ENCODE assay signal across 11 cellular contexts in genomic region chr12:102958830-102959176, GRCh38. TPM values are rescaled to one million over a fixed set of nuclear protein-coding genes. Genes with fewer than 3 reads are reported as not detected.
DNase-seq lines count a peak whose midpoint lies in the region; ATAC-seq and TF ChIP-seq lines count a peak whose summit lies in the region.
"Had no signal": no experiment of that assay in that cellular context is flagged by ENCODE, and none has a peak within 500 bp of the region (broad histone marks: within the 10 kb centered on the region; RNA-seq: fewer than 3 reads in every experiment).

No MANE protein-coding gene starts in this region.

- H3K27me3 ChIP-seq in CD8-positive, alpha-beta memory T cell (ENCODE audit: insufficient read depth, low read length, poor library complexity, severe bottlenecking): peaks cover 39% of the 10 kb centered on the region
- peaks cover 100% of the 10 kb centered on the region for H3K27me3 ChIP-seq in ectodermal cell (ENCODE audit: control insufficient read depth, insufficient read depth, low read length, poor library complexity, severe bottlenecking)

- peaks cover under 1 to 8% (median 4%) of the 10 kb centered on the region in 5 donors for H3K9me3 Mint-ChIP-seq in CD8-positive, alpha-beta memory T cell
- no peaks in the 10 kb centered on the region for H3K9me3 Mint-ChIP-seq in osteocyte (ENCODE audit: unreplicated experiment)

- CTCF ChIA-PET in CD8-positive, alpha-beta memory T cell (lab: Charles Lee): no interaction called here

- peaks cover 0 to under 1% (median under 1%) of the 10 kb centered on the region in 3 donors for H3K36me3 Mint-ChIP-seq in CD8-positive, alpha-beta memory T cell
- H3K36me3 Mint-ChIP-seq in osteocyte (ENCODE audit: unreplicated experiment): no peaks in the 10 kb centered on the region

- no peak for DNase-seq in CD8-positive, alpha-beta memory T cell
- DNase-seq in osteocyte (ENCODE audit: extremely low spot score, unreplicated experiment) (no peak), midbrain (lab: John Stamatoyannopoulos, UW) (no peak), mesenteric fat pad (ENCODE audit: low spot score) (no peak)
- DNase-seq: activated CD4-positive, alpha-beta T cell treated with anti-CD3 and anti-CD28 coated beads for 1 hour; PC-9 had no signal

- ATAC-seq in HG03025 (IDR thresholded peaks at IDR 0.05; ENCODE audit: low FRiP score, unreplicated experiment) (peak; percentile 18), GM18505 (IDR thresholded peaks at IDR 0.05; ENCODE audit: unreplicated experiment) (no peak), HG02588 (IDR thresholded peaks at IDR 0.05; ENCODE audit: unreplicated experiment) (no peak)

- H3K27me3 Mint-ChIP-seq in CD8-positive, alpha-beta memory T cell: peaks cover 64 to 84% of the 10 kb centered on the region in 2 donors
- H3K27me3 Mint-ChIP-seq in osteocyte (ENCODE audit: unreplicated experiment): peaks cover 90% of the 10 kb centered on the region

- peaks cover 3% of the 10 kb centered on the region for H3K4me1 ChIP-seq in CD8-positive, alpha-beta memory T cell (ENCODE audit: insufficient read depth, low read length)
- H3K4me1 ChIP-seq in ectodermal cell (ENCODE audit: control insufficient read depth, insufficient read depth, low read length): peaks cover 29% of the 10 kb centered on the region

- 2% methylated on average over 15 of the region's 15 CpGs for WGBS in ectodermal cell, 2 experiments

- POLR2A ChIA-PET in CD8-positive, alpha-beta memory T cell (lab: Charles Lee): no interaction called here

- H3K4me1 Mint-ChIP-seq in CD8-positive, alpha-beta memory T cell: peaks cover 5 to 46% (median 38%) of the 10 kb centered on the region in 3 donors
- peaks cover 18% of the 10 kb centered on the region for H3K4me1 Mint-ChIP-seq in osteocyte (ENCODE audit: unreplicated experiment)

- TF ChIP-seq CTCF in osteocyte (IDR thresholded peaks at IDR 0.05): no peak

- no peaks in the 10 kb centered on the region for H3K9me3 ChIP-seq in CD8-positive, alpha-beta memory T cell (ENCODE audit: low read length)
- no peaks in the 10 kb centered on the region for H3K9me3 ChIP-seq in ectodermal cell (ENCODE audit: control insufficient read depth, low read length)

- H3K27ac ChIP-seq in CD8-positive, alpha-beta memory T cell (ENCODE audit: low read depth, low read length): no peak overlapping the region
- no peak overlapping the region for H3K27ac ChIP-seq in ectodermal cell (ENCODE audit: insufficient read depth, low read depth, low read length, poor library complexity, severe bottlenecking)
- H3K27ac ChIP-seq: PC-9 had no signal

- no peak overlapping the region for H3K27ac Mint-ChIP-seq in CD8-positive, alpha-beta memory T cell
- H3K27ac Mint-ChIP-seq in osteocyte (ENCODE audit: unreplicated experiment): no peak overlapping the region

- TF ChIP-seq POLR2A in GM18505 (IDR thresholded peaks at IDR 0.05; ENCODE audit: borderline replicate concordance, extremely low read depth, insufficient read depth, insufficient read length): no peak

- no peak overlapping the region for H3K4me3 ChIP-seq in CD8-positive, alpha-beta memory T cell (ENCODE audit: low read length)
- H3K4me3 ChIP-seq in ectodermal cell (ENCODE audit: insufficient read depth, low read depth, low read length): peak overlapping the region; percentile 53
- H3K4me3 ChIP-seq: PC-9 had no signal

- H3K36me3 ChIP-seq in CD8-positive, alpha-beta memory T cell (ENCODE audit: insufficient read depth, low read length): no peaks in the 10 kb centered on the region
- no peaks in the 10 kb centered on the region for H3K36me3 ChIP-seq in ectodermal cell (ENCODE audit: control insufficient read depth, insufficient read depth, low read length)

- peak overlapping the region; percentile 38 to 73 (median 59) for H3K4me3 Mint-ChIP-seq in CD8-positive, alpha-beta memory T cell
- peak overlapping the region; percentile 48 for H3K4me3 Mint-ChIP-seq in osteocyte (ENCODE audit: unreplicated experiment)

RNA-seq across cellular contexts. Expression of gene ASCL1, which starts 1.3 kb away (rescaled TPM):
- not detected for total RNA-seq in CD8-positive, alpha-beta memory T cell
- polyA plus RNA-seq in CD8-positive, alpha-beta memory T cell: not detected
- 7.3 TPM for polyA plus RNA-seq in ectodermal cell (2013, experiment 1 of 4)
- 5.9 TPM for polyA plus RNA-seq in ectodermal cell (2013, experiment 2 of 4)
- polyA plus RNA-seq in ectodermal cell (2013, experiment 3 of 4): 4.9 TPM
- 7.4 TPM for polyA plus RNA-seq in ectodermal cell (2013, experiment 4 of 4)
- not detected in 2 replicates for total RNA-seq in osteocyte
- not detected for total RNA-seq in mesenteric fat pad
- total RNA-seq: bronchial epithelial cell, PC-9 had no signal

RNA-seq across cellular contexts. Expression of gene PAH, which starts 41.8 kb away (rescaled TPM):
- 1 to 10 TPM in 1 of 2 experiments, not detected in 1; 1.5 TPM for total RNA-seq in CD8-positive, alpha-beta memory T cell
- not detected for polyA plus RNA-seq in CD8-positive, alpha-beta memory T cell
- 0.63 TPM for polyA plus RNA-seq in ectodermal cell (2013, experiment 1 of 4)
- 2.1 TPM for polyA plus RNA-seq in ectodermal cell (2013, experiment 2 of 4)
- 0.85 TPM for polyA plus RNA-seq in ectodermal cell (2013, experiment 3 of 4)
- 1.2 TPM for polyA plus RNA-seq in ectodermal cell (2013, experiment 4 of 4)
- not detected in 2 replicates for total RNA-seq in osteocyte
- total RNA-seq in mesenteric fat pad: not detected
- total RNA-seq: bronchial epithelial cell, PC-9 had no signal
